ENCODE assay signal across 18 cellular contexts in the genomic region with DNA sequence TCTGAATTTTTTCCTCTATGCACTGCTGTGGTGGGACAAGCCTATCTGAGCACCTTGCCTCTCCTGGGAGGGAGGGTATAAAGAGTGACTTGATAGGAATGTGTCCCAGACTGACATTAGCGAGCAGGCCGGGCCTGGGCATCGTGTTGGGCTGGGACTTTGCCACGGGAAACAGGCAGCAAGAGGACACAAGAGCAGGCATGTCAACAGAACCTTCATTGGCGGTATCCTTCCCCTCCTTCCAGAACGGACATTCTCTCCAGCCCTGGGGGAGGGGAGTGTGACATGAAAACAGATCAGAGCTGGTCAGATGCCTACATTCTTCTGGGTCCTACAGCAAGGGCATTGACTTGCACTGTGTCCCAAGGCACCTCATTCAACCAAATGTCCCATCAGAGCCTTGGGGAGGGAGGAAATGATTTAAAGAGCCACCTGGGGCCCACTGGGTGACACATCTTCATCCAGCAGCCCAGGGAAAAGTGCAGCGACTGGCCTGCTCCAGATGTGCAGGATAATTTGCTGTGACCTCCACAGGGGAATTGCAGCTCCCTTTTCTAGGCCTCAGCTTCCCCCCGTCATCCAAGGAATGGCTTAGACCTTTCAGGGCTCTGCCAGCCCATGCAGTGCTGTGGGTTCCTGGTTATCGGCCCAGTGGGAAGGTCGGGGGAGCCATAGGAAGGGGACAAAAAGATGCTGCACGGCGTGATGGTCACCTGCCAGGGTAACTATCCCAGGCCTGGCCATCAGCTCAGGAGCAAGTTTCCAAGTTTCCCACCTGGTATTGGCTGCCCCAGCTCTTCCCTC.
"Had no signal": no experiment of that assay in that cellular context is flagged by ENCODE, and none has a peak within 500 bp of the region (broad histone marks: within the 10 kb centered on the region; RNA-seq: fewer than 3 reads in every experiment).

No MANE protein-coding gene starts in this region.

- H3K4me1 Mint-ChIP-seq: natural killer cell, WTC11 had no signal

- H3K4me3 Mint-ChIP-seq: activated CD8-positive, alpha-beta T cell treated with anti-CD3 and anti-CD28 coated beads for 36 hours; activated T-cell treated with anti-CD3 and anti-CD28 coated beads, Interleukin-2, amount 50 U/mL, for 4 hours; natural killer cell; WTC11 had no signal

- H3K9me3 ChIP-seq: colonic mucosa, esophagus squamous epithelium, prostate gland had no signal

- FAIRE-seq: endothelial cell of umbilical vein had no signal

- H3K27ac ChIP-seq: colonic mucosa, esophagus squamous epithelium, prostate gland had no signal

- DNase-seq: activated CD4-positive, alpha-beta T cell treated with anti-CD3 and anti-CD28 coated beads for 48 hours; activated CD8-positive, alpha-beta T cell treated with anti-CD3 and anti-CD28 coated beads for 36 hours; activated effector memory CD4-positive, alpha-beta T cell treated with Interleukin-2 at 50 U/mL for 16 hours; activated naive CD4-positive, alpha-beta T cell treated with anti-CD3 and anti-CD28 coated beads, Interleukin-2, amount 50 U/mL, for 16 hours; activated T-cell treated with anti-CD3 and anti-CD28 coated beads, Interleukin-2, amount 50 U/mL, for 4 hours; central memory CD4-positive, alpha-beta T cell; colonic mucosa; effector CD4-positive, alpha-beta T cell; esophagus squamous epithelium; hypothalamus; kidney glomerular epithelial cell; natural killer cell; occipital lobe; stimulated activated CD4-positive, alpha-beta T cell treated with anti-CD3 and anti-CD28 coated beads, Interleukin-1b, Interleukin-23, amount 100 ng/mL, for 48 hours; T-helper 2 cell had no signal

- ATAC-seq: activated CD8-positive, alpha-beta T cell treated with anti-CD3 and anti-CD28 coated beads for 36 hours; activated T-cell treated with anti-CD3 and anti-CD28 coated beads, Interleukin-2, amount 50 U/mL, for 4 hours; natural killer cell; WTC11 had no signal

- H3K9me3 Mint-ChIP-seq: activated CD8-positive, alpha-beta T cell treated with anti-CD3 and anti-CD28 coated beads for 36 hours; activated T-cell treated with anti-CD3 and anti-CD28 coated beads, Interleukin-2, amount 50 U/mL, for 4 hours; natural killer cell; WTC11 had no signal

- H3K27me3 ChIP-seq: colonic mucosa, esophagus squamous epithelium had no signal

- H3K27ac Mint-ChIP-seq: activated CD8-positive, alpha-beta T cell treated with anti-CD3 and anti-CD28 coated beads for 36 hours; natural killer cell had no signal

- H3K36me3 ChIP-seq: colonic mucosa, esophagus squamous epithelium, prostate gland had no signal

- H3K36me3 Mint-ChIP-seq: natural killer cell, WTC11 had no signal

- H3K4me1 ChIP-seq: colonic mucosa, prostate gland had no signal

- H3K4me3 ChIP-seq: colonic mucosa, esophagus squamous epithelium, prostate gland had no signal
